Comparison of ENCODE assay signal across 8 cellular contexts in the genomic region with DNA sequence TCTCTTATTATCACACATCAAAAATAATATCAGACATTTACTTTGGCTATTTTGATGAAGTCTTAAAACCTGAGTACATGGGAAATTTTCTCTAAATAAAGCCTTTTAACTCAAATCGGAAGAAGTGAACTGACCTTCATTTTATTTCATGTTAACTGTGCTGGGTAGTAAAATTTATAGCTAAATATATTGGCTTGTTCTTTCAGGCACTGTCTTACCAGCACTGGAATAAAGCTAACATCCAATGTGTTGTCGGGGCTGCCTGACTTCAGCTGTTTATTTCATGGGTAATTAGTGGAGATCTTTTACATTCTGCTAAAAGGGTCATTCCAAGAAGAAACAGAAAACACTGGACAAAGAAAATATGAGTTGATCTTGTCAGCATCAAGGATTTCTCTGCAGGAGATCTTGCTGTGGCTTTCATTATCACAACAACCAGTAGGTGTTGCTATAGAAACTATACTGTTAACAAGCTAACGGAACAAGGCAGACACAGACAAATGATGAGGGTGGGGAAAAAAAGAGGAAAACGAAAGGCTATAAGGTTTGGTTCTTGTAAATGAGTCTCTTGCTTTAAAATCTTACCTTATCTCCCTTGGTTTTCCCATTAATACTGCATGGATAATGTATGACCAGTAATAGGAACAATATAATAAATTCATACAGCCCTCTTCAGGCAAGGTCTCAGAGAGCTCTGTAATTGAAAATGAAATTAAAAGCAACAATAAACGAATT.
DNase-seq lines count a peak whose midpoint lies in the region; ATAC-seq, FAIRE-seq and TF ChIP-seq lines count a peak whose summit lies in the region.

No MANE protein-coding gene starts in this region.

- H3K27ac ChIP-seq in IMR-90 (ENCODE audit: insufficient read depth, low read length) (no peak overlapping the region), SJSA1 (peak overlapping the region; percentile 48), hepatocyte (no peak overlapping the region), dorsolateral prefrontal cortex (no peak overlapping the region)

- no peak overlapping the region for H3K9ac ChIP-seq in IMR-90 (ENCODE audit: low read depth, low read length)

- H2BK15ac ChIP-seq in IMR-90 (ENCODE audit: low read depth, low read length) = no peak overlapping the region

- H2AK9ac ChIP-seq in IMR-90 (replicated peaks; ENCODE audit: low read depth, low read length, poor library complexity) = no peak overlapping the region

- in situ Hi-C loops in IMR-90 (cut with MboI; ENCODE audit: low sequenced_read_pairs) = no loop called here

- H3K4me3 ChIP-seq in IMR-90 (ENCODE audit: insufficient read depth, low read depth, low read length) (peak overlapping the region; percentile 1; the same call in 1 of the 2 replicates), SJSA1 (no peak overlapping the region), hepatocyte (no peak overlapping the region), BE2C (ENCODE audit: low read depth, low read length) (no peak overlapping the region), dorsolateral prefrontal cortex (peak overlapping the region in 4 of 59 donors; percentile 9 to 17 (median 10))

- TF ChIP-seq CTCF in IMR-90 (conservative IDR thresholded peaks at IDR 0.05; ENCODE audit: low read depth, low read length) = 0 out of 2 replicates have a peak, but pooled peaks have one; percentile 21
- peak; percentile 18 for TF ChIP-seq CTCF in hepatocyte (IDR thresholded peaks at IDR 0.05; ENCODE audit: poor library complexity)
- TF ChIP-seq CTCF in BE2C (IDR thresholded peaks at IDR 0.05; ENCODE audit: low read depth, low read length) = no peak
- peak in 8 of 56 donors; percentile 10 to 21 (median 14) for TF ChIP-seq CTCF in dorsolateral prefrontal cortex (IDR thresholded peaks at IDR 0.05 in 54 of 56, conservative IDR thresholded peaks at IDR 0.05 in 2 of 56; ENCODE audit: low read depth in 1 of 56, partially characterized antibody in 56 of 56)

- no CpG with 5 or more reads among the region's 5 CpGs for WGBS in IMR-90 (ENCODE audit: extremely low coverage in 2 of 2, insufficient read length in 1 of 2), 2 experiments
- 40% methylated on average over 5 of the region's 5 CpGs for WGBS in hepatocyte (ENCODE audit: low lambda C conversion rate, missing lambda C conversion rate)

- intact Hi-C loops in IMR-90 (cut with micrococcal nuclease) = no loop called here
- intact Hi-C loops in dorsolateral prefrontal cortex (cut with DNase I) = no loop called here

- H3K56ac ChIP-seq in IMR-90 (ENCODE audit: extremely low read depth, insufficient read depth, low read length) = no peak overlapping the region

- 0 out of 2 replicates have a peak overlapping the region, but pooled peaks have one; percentile 3 for H2BK120ac ChIP-seq in IMR-90 (ENCODE audit: low read depth, low read length)

- no peak overlapping the region for H4K5ac ChIP-seq in IMR-90 (ENCODE audit: low read depth, low read length)

- DNase-seq in GM12892 (ENCODE audit: insufficient read length) (no peak), IMR-90 (peak; percentile 68), SJSA1 (ENCODE audit: low read depth in 1 of 2, low spot score in 2 of 2) (peak in 1 of 2 experiments; percentile 66), hepatocyte (ENCODE audit: low spot score) (no peak), BE2C (no peak), dorsolateral prefrontal cortex (no peak), mesenteric fat pad (ENCODE audit: low spot score) (no peak)

- 0 out of 2 replicates have a peak overlapping the region, but pooled peaks have one; percentile 27 for H2BK20ac ChIP-seq in IMR-90 (ENCODE audit: low read depth, low read length)

- no peak overlapping the region for H3K23ac ChIP-seq in IMR-90 (ENCODE audit: low read depth, low read length)

- POLR2A ChIA-PET in IMR-90 (lab: Charles Lee; ENCODE audit: unreplicated experiment) = no interaction called here

- no TSS peak for BruUV-seq in IMR-90 (replicated peaks; lab: Mats Ljungman, UMichigan)

- no peaks in the 10 kb centered on the region for H3K9me1 ChIP-seq in IMR-90 (ENCODE audit: insufficient read depth, low read length)

- H4K8ac ChIP-seq in IMR-90 (ENCODE audit: low read depth in 2 of 2, low read length in 2 of 2) = no peak overlapping the region

- H3K79me1 ChIP-seq in IMR-90 (ENCODE audit: low read depth in 1 of 2, low read length in 2 of 2) = no peaks in the 10 kb centered on the region

- ATAC-seq in GM21723 (IDR thresholded peaks at IDR 0.05; ENCODE audit: unreplicated experiment) = peak; percentile 94
- peak; percentile 90 for ATAC-seq in IMR-90 (ENCODE audit: low read depth)

- no peaks in the 10 kb centered on the region for H3K9me3 ChIP-seq in IMR-90 (ENCODE audit: control insufficient read depth, insufficient read depth, low read length)
- no peaks in the 10 kb centered on the region for H3K9me3 ChIP-seq in SJSA1 (replicated peaks)
- no peaks in the 10 kb centered on the region for H3K9me3 ChIP-seq in hepatocyte (ENCODE audit: low read depth)
- no peaks in the 10 kb centered on the region for H3K9me3 ChIP-seq in BE2C

- H3K4me2 ChIP-seq in IMR-90 (ENCODE audit: low read depth, low read length) = peak overlapping the region; percentile 94
- peak overlapping the region; percentile 10 for H3K4me2 ChIP-seq in hepatocyte

- no peak overlapping the region for H3K18ac ChIP-seq in IMR-90 (ENCODE audit: low read depth, low read length)

- no peak overlapping the region for H2BK5ac ChIP-seq in IMR-90 (ENCODE audit: low read depth, low read length, poor library complexity, severe bottlenecking)

- H3K4me1 ChIP-seq in IMR-90 (ENCODE audit: control insufficient read depth, insufficient read depth, low read length) (no peaks in the 10 kb centered on the region; the same call in 1 of the 2 replicates), SJSA1 (replicated peaks) (peaks cover 10% of the 10 kb centered on the region), hepatocyte (ENCODE audit: insufficient read depth) (no peaks in the 10 kb centered on the region), BE2C (no peaks in the 10 kb centered on the region)

- FAIRE-seq in GM12892 (lab: Jason Lieb, UNC) = peak; percentile 27

- no peaks in the 10 kb centered on the region for H3K9me2 ChIP-seq in hepatocyte (replicated peaks; ENCODE audit: insufficient read depth)

- CTCF ChIA-PET in IMR-90 (lab: Yijun Ruan, JAX) = interaction anchor here (0.7 to 1.6 kb wide), 8 partner anchors 9 to 199 kb away, joined by 3 to 9 read pairs (median 4); no protein-coding TSS in a partner anchor

- H2AFZ ChIP-seq in IMR-90 (replicated peaks; ENCODE audit: low read length, poor library complexity) = no peak overlapping the region
- H2AFZ ChIP-seq in hepatocyte = no peak overlapping the region

- H4K91ac ChIP-seq in IMR-90 (ENCODE audit: insufficient read depth, low read depth, low read length) = no peak overlapping the region

- dilution Hi-C loops in IMR-90 (cut with HindIII; ENCODE audit: low sequenced_read_pairs, unreplicated experiment) = no loop called here

- no peaks in the 10 kb centered on the region for H3K36me3 ChIP-seq in IMR-90 (ENCODE audit: control insufficient read depth, insufficient read depth, low read length)
- H3K36me3 ChIP-seq in SJSA1 = no peaks in the 10 kb centered on the region
- H3K36me3 ChIP-seq in hepatocyte (replicated peaks; ENCODE audit: insufficient read depth, low read depth) = no peaks in the 10 kb centered on the region
- no peaks in the 10 kb centered on the region for H3K36me3 ChIP-seq in BE2C

- H4K20me1 ChIP-seq in IMR-90 (ENCODE audit: insufficient read depth, low read length) = no peaks in the 10 kb centered on the region
- H4K20me1 ChIP-seq in hepatocyte (ENCODE audit: insufficient read depth, poor library complexity, severe bottlenecking) = no peaks in the 10 kb centered on the region

- no peak for TF ChIP-seq RAD21 in IMR-90 (IDR thresholded peaks at IDR 0.05; ENCODE audit: low read length)

- H2AK5ac ChIP-seq in IMR-90 (ENCODE audit: low read depth, low read length) = no peak overlapping the region

- H3K79me2 ChIP-seq in hepatocyte = no peaks in the 10 kb centered on the region

- no peak overlapping the region for H3K14ac ChIP-seq in IMR-90 (replicated peaks; ENCODE audit: low read depth, low read length)

- H3K27me3 ChIP-seq in IMR-90 (ENCODE audit: control insufficient read depth, insufficient read depth, low read length) (no peaks in the 10 kb centered on the region), SJSA1 (replicated peaks) (no peaks in the 10 kb centered on the region), hepatocyte (no peaks in the 10 kb centered on the region), BE2C (0 out of 2 replicates have a peak, but pooled peaks cover 3% of the 10 kb centered on the region), dorsolateral prefrontal cortex (peaks cover 0 to 5% (median 0%) of the 10 kb centered on the region in 45 donors)

- no peak overlapping the region for H3K4ac ChIP-seq in IMR-90 (ENCODE audit: low read depth, low read length)

- TF ChIP-seq POLR2A in GM12892 (IDR thresholded peaks at IDR 0.05; ENCODE audit: low read depth, low read length) (no peak), IMR-90 (IDR thresholded peaks at IDR 0.05; ENCODE audit: low read depth, low read length) (no peak)

TF ChIP-seq in IMR-90, 13 proteins besides CTCF, POLR2A, EP300 and RAD21:
- TF ChIP-seq SMC3 (IDR thresholded peaks at IDR 0.05; ENCODE audit: low read depth, low read length) = peak; percentile 18; the same call in 1 of the 2 replicates
- TF ChIP-seq RCOR1 (IDR thresholded peaks at IDR 0.05; ENCODE audit: insufficient replicate concordance, low read length) = no peak
- TF ChIP-seq, protein P1, sequence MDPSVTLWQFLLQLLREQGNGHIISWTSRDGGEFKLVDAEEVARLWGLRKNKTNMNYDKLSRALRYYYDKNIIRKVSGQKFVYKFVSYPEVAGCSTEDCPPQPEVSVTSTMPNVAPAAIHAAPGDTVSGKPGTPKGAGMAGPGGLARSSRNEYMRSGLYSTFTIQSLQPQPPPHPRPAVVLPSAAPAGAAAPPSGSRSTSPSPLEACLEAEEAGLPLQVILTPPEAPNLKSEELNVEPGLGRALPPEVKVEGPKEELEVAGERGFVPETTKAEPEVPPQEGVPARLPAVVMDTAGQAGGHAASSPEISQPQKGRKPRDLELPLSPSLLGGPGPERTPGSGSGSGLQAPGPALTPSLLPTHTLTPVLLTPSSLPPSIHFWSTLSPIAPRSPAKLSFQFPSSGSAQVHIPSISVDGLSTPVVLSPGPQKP (IDR thresholded peaks at IDR 0.05; ENCODE audit: borderline replicate concordance, low read depth, low read length) = no peak
- TF ChIP-seq MAZ (IDR thresholded peaks at IDR 0.05; ENCODE audit: borderline replicate concordance, low read depth, low read length) = no peak
- no peak for TF ChIP-seq RFX5 (IDR thresholded peaks at IDR 0.05; ENCODE audit: low read depth, low read length)
